ENCODE assay signal across 14 cellular contexts in genomic region chr13:71054358-71054757, GRCh38.
DNase-seq lines count a peak whose midpoint lies in the region; ATAC-seq and TF ChIP-seq lines count a peak whose summit lies in the region.
"Had no signal": no experiment of that assay in that cellular context is flagged by ENCODE, and none has a peak within 500 bp of the region (broad histone marks: within the 10 kb centered on the region; RNA-seq: fewer than 3 reads in every experiment).

No MANE protein-coding gene starts in this region.

- H3K4me1 ChIP-seq in prostate gland (replicated peaks) (no peaks in the 10 kb centered on the region), thyroid gland (no peaks in the 10 kb centered on the region)

- TF ChIP-seq POLR2A in prostate gland (IDR thresholded peaks at IDR 0.05) (no peak), thyroid gland (IDR thresholded peaks at IDR 0.05) (no peak)

- H3K9me3 ChIP-seq in prostate gland (no peaks in the 10 kb centered on the region), thyroid gland (no peaks in the 10 kb centered on the region)

- peaks cover 7% of the 10 kb centered on the region for H3K4me1 Mint-ChIP-seq in endothelial cell (ENCODE audit: unreplicated experiment)
- H3K4me1 Mint-ChIP-seq: CD14-positive monocyte, nephron progenitor cell had no signal

- H3K36me3 Mint-ChIP-seq in endothelial cell (ENCODE audit: low read depth, unreplicated experiment), result no peaks in the 10 kb centered on the region
- H3K36me3 Mint-ChIP-seq: CD14-positive monocyte had no signal

- TF ChIP-seq CTCF in prostate gland (IDR thresholded peaks at IDR 0.05) (no peak), thyroid gland (IDR thresholded peaks at IDR 0.05) (no peak), endothelial cell (IDR thresholded peaks at IDR 0.05; ENCODE audit: unreplicated experiment) (no peak)

- H3K27me3 Mint-ChIP-seq in endothelial cell (ENCODE audit: unreplicated experiment), result peaks cover 3% of the 10 kb centered on the region

- ATAC-seq in GM18909 (IDR thresholded peaks at IDR 0.05; ENCODE audit: poor library complexity, unreplicated experiment), result peak; percentile 71
- ATAC-seq in GM21717 (IDR thresholded peaks at IDR 0.05; ENCODE audit: unreplicated experiment), result peak; percentile 89
- ATAC-seq in HG03064 (IDR thresholded peaks at IDR 0.05; ENCODE audit: low read depth, unreplicated experiment), result peak; percentile 83
- ATAC-seq: left lobe of liver, sciatic nerve had no signal

- no peak overlapping the region for H3K4me3 Mint-ChIP-seq in endothelial cell (ENCODE audit: unreplicated experiment)
- H3K4me3 Mint-ChIP-seq: activated naive CD4-positive, alpha-beta T cell treated with anti-CD3 and anti-CD28 coated beads for 36 hours; CD14-positive monocyte; nephron progenitor cell had no signal

- intact Hi-C loops in prostate gland (cut with DNase I) (no loop called here), thyroid gland (cut with DNase I) (no loop called here)

- H3K36me3 ChIP-seq in prostate gland (no peaks in the 10 kb centered on the region), thyroid gland (no peaks in the 10 kb centered on the region)

- no peak overlapping the region for H3K27ac Mint-ChIP-seq in endothelial cell (ENCODE audit: unreplicated experiment)
- H3K27ac Mint-ChIP-seq: activated naive CD4-positive, alpha-beta T cell treated with anti-CD3 and anti-CD28 coated beads for 36 hours; CD14-positive monocyte; nephron progenitor cell had no signal

- 45% methylated on average over 1 of the region's 1 CpG for WGBS in prostate gland
- WGBS in thyroid gland, 2 donors, result 74 to 77% methylated on average over 1 of the region's 1 CpG

- peak; percentile 41 for DNase-seq in OCI-M1 (lab: John Stamatoyannopoulos, UW)
- no peak for DNase-seq in prostate gland (ENCODE audit: low spot score)
- DNase-seq in thyroid gland, result no peak
- no peak for DNase-seq in endothelial cell (ENCODE audit: low spot score)
- DNase-seq: activated naive CD4-positive, alpha-beta T cell treated with anti-CD3 and anti-CD28 coated beads for 36 hours; central memory CD4-positive, alpha-beta T cell; NCI-H1092; nephron progenitor cell had no signal

- no peak overlapping the region for H3K4me3 ChIP-seq in prostate gland
- no peak overlapping the region for H3K4me3 ChIP-seq in thyroid gland (replicated peaks in 1 of 3)

- H3K27ac ChIP-seq in prostate gland (no peak overlapping the region), thyroid gland (no peak overlapping the region)

- peaks cover 2% of the 10 kb centered on the region for H3K27me3 ChIP-seq in prostate gland (replicated peaks; ENCODE audit: insufficient read depth)
- H3K27me3 ChIP-seq in thyroid gland, result no peaks in the 10 kb centered on the region

- no peaks in the 10 kb centered on the region for H3K9me3 Mint-ChIP-seq in endothelial cell (ENCODE audit: unreplicated experiment)
